In the genomic region with DNA sequence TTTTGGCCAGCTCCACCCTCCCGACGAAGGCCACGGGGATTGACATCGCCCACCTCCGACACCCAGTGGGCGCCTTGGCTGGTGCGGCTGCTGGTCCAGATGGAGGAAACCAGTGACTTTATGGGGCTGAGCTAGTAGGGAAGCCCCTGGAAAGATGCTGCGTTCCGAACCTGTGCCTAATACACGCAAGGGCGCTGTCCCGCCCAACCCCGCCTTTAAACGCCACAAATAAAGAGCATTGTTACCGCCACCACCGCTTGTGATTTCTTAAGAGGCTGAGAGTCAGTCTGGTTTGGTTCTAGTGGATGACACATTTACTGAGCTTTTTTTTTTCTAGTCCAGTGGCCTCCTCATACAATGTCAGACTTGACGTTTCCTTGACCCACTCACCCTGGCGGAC, we compare ENCODE assay signal across 25 cellular contexts.
"Had no signal": no experiment of that assay in that cellular context is flagged by ENCODE, and none has a peak within 500 bp of the region (broad histone marks: within the 10 kb centered on the region; RNA-seq: fewer than 3 reads in every experiment).

No MANE protein-coding gene starts in this region.

- H3K4me1 ChIP-seq: left ventricle myocardium inferior, tibial nerve, vagina had no signal

- H3K27me3 ChIP-seq: neural progenitor cell, neutrophil, ovary, tibial nerve, vagina had no signal

- H3K4me3 Mint-ChIP-seq: immature natural killer cell; mesothelial cell of epicardium; naive B cell; natural killer cell; nephron progenitor cell; neural progenitor cell; stimulated activated effector memory CD8-positive, alpha-beta T cell treated with anti-CD3 and anti-CD28 coated beads, Interleukin-12 subunit alpha, Interleukin-12 subunit beta, amount 100 ng/mL, for 72 hours; stimulated activated naive CD8-positive, alpha-beta T cell treated with anti-CD3 and anti-CD28 coated beads, Interleukin-15, Interleukin-2, amounts not matched to agents 100 ng/mL and 50 ng/mL, for 24 hours; type B pancreatic cell had no signal

- H3K9me3 ChIP-seq: left ventricle myocardium inferior, neutrophil, ovary, tibial nerve, vagina had no signal

- H3K4me1 Mint-ChIP-seq: mesothelial cell of epicardium; naive B cell; stimulated activated effector memory CD8-positive, alpha-beta T cell treated with anti-CD3 and anti-CD28 coated beads, Interleukin-12 subunit alpha, Interleukin-12 subunit beta, amount 100 ng/mL, for 72 hours had no signal

- H3K27ac Mint-ChIP-seq: naive B cell; nephron progenitor cell; neural progenitor cell; progenitor cell of endocrine pancreas; stimulated activated effector memory CD8-positive, alpha-beta T cell treated with anti-CD3 and anti-CD28 coated beads, Interleukin-12 subunit alpha, Interleukin-12 subunit beta, amount 100 ng/mL, for 72 hours; stimulated activated naive CD8-positive, alpha-beta T cell treated with anti-CD3 and anti-CD28 coated beads, Interleukin-15, Interleukin-2, amounts not matched to agents 100 ng/mL and 50 ng/mL, for 24 hours; type B pancreatic cell had no signal

- DNase-seq: hypothalamus; immature natural killer cell; left ventricle myocardium inferior; mesendoderm; naive B cell; natural killer cell; nephron progenitor cell; occipital lobe; ovary; right cardiac atrium; stimulated activated CD4-positive, alpha-beta T cell treated with anti-CD3 and anti-CD28 coated beads, Interleukin-4, amount 100 ng/mL, for 24 hours; stimulated activated naive CD4-positive, alpha-beta T cell; substantia nigra had no signal

- ATAC-seq: natural killer cell; right cardiac atrium; sciatic nerve; stimulated activated effector memory CD8-positive, alpha-beta T cell treated with anti-CD3 and anti-CD28 coated beads, Interleukin-12 subunit alpha, Interleukin-12 subunit beta, amount 100 ng/mL, for 72 hours had no signal

- H3K36me3 Mint-ChIP-seq: natural killer cell had no signal

- H3K27me3 Mint-ChIP-seq: naive B cell; progenitor cell of endocrine pancreas; stimulated activated naive CD8-positive, alpha-beta T cell treated with anti-CD3 and anti-CD28 coated beads, Interleukin-15, Interleukin-2, amounts not matched to agents 100 ng/mL and 50 ng/mL, for 24 hours; type B pancreatic cell had no signal

- H3K36me3 ChIP-seq: neural progenitor cell, ovary had no signal

- H3K4me3 ChIP-seq: left ventricle myocardium inferior, lung, neural progenitor cell, ovary, skin epidermis, tibial nerve, vagina had no signal

- H3K9me3 Mint-ChIP-seq: immature natural killer cell; mesothelial cell of epicardium; naive B cell; natural killer cell; nephron progenitor cell; neural progenitor cell; stimulated activated effector memory CD8-positive, alpha-beta T cell treated with anti-CD3 and anti-CD28 coated beads, Interleukin-12 subunit alpha, Interleukin-12 subunit beta, amount 100 ng/mL, for 72 hours; stimulated activated naive CD8-positive, alpha-beta T cell treated with anti-CD3 and anti-CD28 coated beads, Interleukin-15, Interleukin-2, amounts not matched to agents 100 ng/mL and 50 ng/mL, for 24 hours; type B pancreatic cell had no signal

- H3K27ac ChIP-seq: left ventricle myocardium inferior, neural progenitor cell, neutrophil, ovary, skin epidermis, tibial nerve, vagina had no signal
